ENCODE assay signal across 8 cellular contexts in the genomic region with DNA sequence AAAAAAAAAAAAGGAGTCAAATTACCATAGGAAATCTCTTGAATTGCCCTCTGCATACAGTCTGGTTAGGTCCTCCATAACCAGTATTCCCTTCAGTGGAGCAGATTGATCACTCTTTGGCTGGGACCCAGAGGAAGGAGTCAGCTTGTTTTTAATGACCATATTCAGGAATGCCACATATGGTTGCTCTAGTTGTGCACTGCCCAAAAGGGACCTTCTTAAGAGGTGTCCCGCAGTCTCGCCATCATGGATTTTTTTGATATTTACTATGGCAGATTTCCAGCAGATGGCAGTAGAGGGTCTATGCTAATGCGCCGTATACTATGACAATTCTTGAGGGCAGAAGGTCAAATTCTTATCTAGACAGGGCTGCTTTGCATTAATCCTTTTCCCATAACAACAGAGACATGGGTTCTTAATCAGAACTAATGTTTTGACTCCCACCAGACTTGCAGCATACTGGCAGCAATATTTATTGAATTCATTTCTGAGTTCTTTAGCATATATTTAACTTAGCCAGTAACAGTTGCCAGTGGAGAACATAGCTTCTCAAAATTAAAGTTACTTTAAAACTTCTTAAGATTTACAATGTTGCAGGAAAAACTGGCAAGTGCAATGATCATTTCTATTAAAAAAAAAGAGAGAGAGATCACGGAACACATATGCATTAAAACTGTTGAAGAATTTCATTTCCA. TPM values are rescaled to one million over a fixed set of nuclear protein-coding genes. Genes with fewer than 3 reads are reported as not detected.
DNase-seq lines count a peak whose midpoint lies in the region; ATAC-seq and TF ChIP-seq lines count a peak whose summit lies in the region.

No MANE protein-coding gene starts in this region.

- H3K27me3 ChIP-seq in AG04450 (ENCODE audit: control insufficient read depth, insufficient read depth, low read length): peaks cover 3% of the 10 kb centered on the region
- no peaks in the 10 kb centered on the region for H3K27me3 ChIP-seq in osteoblast (ENCODE audit: insufficient read depth, low read length)
- H3K27me3 ChIP-seq in aorta (ENCODE audit: control insufficient read depth in 1 of 2, insufficient read depth in 2 of 2, low read length in 1 of 2): no peaks in the 10 kb centered on the region

- H2AFZ ChIP-seq in OCI-LY7 (ENCODE audit: low read length) (no peak overlapping the region), osteoblast (ENCODE audit: low read length) (peak overlapping the region; percentile 77)

- H3K79me2 ChIP-seq in OCI-LY7 (ENCODE audit: insufficient read depth, low read depth, low read length) (no peaks in the 10 kb centered on the region), osteoblast (ENCODE audit: insufficient read depth, low read length) (no peaks in the 10 kb centered on the region)

- H3K36me3 ChIP-seq in OCI-LY7 (ENCODE audit: insufficient read depth, low read length): no peaks in the 10 kb centered on the region
- no peaks in the 10 kb centered on the region for H3K36me3 ChIP-seq in osteoblast (ENCODE audit: insufficient read depth, low read length)
- H3K36me3 ChIP-seq in aorta (ENCODE audit: control insufficient read depth in 1 of 2, insufficient read depth in 2 of 2, low read length in 1 of 2): no peaks in the 10 kb centered on the region

- H3K4me2 ChIP-seq in OCI-LY7 (ENCODE audit: low read length): no peak overlapping the region
- H3K4me2 ChIP-seq in osteoblast (ENCODE audit: insufficient read depth, low read length): peak overlapping the region; percentile 54

- POLR2A ChIA-PET in AG04450 (lab: Yijun Ruan, JAX): no interaction called here
- POLR2A ChIA-PET in OCI-LY7 (lab: Charles Lee): interaction anchor here (0.6 to 0.7 kb wide), 2 partner anchors 16 to 369 kb away, joined by 4 to 7 read pairs; no protein-coding TSS in a partner anchor

- no TSS peak for BruUV-seq in OCI-LY7 (replicated peaks; lab: Mats Ljungman, UMichigan)

- no peaks in the 10 kb centered on the region for H3K9me3 ChIP-seq in AG04450 (ENCODE audit: control insufficient read depth, insufficient read depth, low read length)
- no peaks in the 10 kb centered on the region for H3K9me3 ChIP-seq in OCI-LY7 (ENCODE audit: low read length)
- no peaks in the 10 kb centered on the region for H3K9me3 ChIP-seq in osteoblast (ENCODE audit: low read depth, low read length)
- peaks cover 2% of the 10 kb centered on the region for H3K9me3 ChIP-seq in aorta (ENCODE audit: control insufficient read depth, low read length)

- DNase-seq in AG04450 (ENCODE audit: low read depth, low spot score) (peak; percentile 8), HS-5 (ENCODE audit: low read depth) (peak; percentile 92), OCI-LY7 (ENCODE audit: low spot score) (peak; percentile 71), activated T-cell treated with anti-CD3 and anti-CD28 coated beads for 1 hour (ENCODE audit: low read depth) (peak; percentile 17), fibroblast of mammary gland (ENCODE audit: low read depth) (peak; percentile 66), osteoblast (ENCODE audit: insufficient read length, low spot score, missing footprints) (peak; percentile 76), aorta (no peak)

- no peak overlapping the region for H3K27ac ChIP-seq in AG04450 (ENCODE audit: low read depth, low read length)
- H3K27ac ChIP-seq in OCI-LY7 (ENCODE audit: low read depth, low read length, poor library complexity, severe bottlenecking): no peak overlapping the region
- no peak overlapping the region for H3K27ac ChIP-seq in osteoblast (ENCODE audit: low read depth, low read length)
- H3K27ac ChIP-seq in aorta (ENCODE audit: low read depth in 1 of 2, low read length in 2 of 2): no peak overlapping the region

- H3K4me1 ChIP-seq in OCI-LY7 (ENCODE audit: insufficient read depth, low read length, poor library complexity, severe bottlenecking) (no peaks in the 10 kb centered on the region), osteoblast (ENCODE audit: insufficient read depth, low read length) (peaks cover 3% of the 10 kb centered on the region), aorta (ENCODE audit: control insufficient read depth in 1 of 2, insufficient read depth in 2 of 2, low read length in 2 of 2) (no peaks in the 10 kb centered on the region)

- H3K9me2 ChIP-seq in OCI-LY7 (ENCODE audit: insufficient read depth, low read length): no peaks in the 10 kb centered on the region

- intact Hi-C loops in OCI-LY7 (cut with micrococcal nuclease; ENCODE audit: unreplicated experiment) (loop anchor here (1.0 to 10.0 kb wide), 3 partner anchors 106 to 422 kb away; no protein-coding TSS in a partner anchor), aorta (cut with DNase I) (no loop called here)

- H4K20me1 ChIP-seq in OCI-LY7 (ENCODE audit: insufficient read depth, low read length) (no peaks in the 10 kb centered on the region), osteoblast (ENCODE audit: insufficient read depth, low read length) (no peaks in the 10 kb centered on the region)

- H3K4me3 ChIP-seq in AG04450 (ENCODE audit: low read depth, low read length) (no peak overlapping the region), OCI-LY7 (ENCODE audit: low read depth, low read length, poor library complexity, severe bottlenecking) (no peak overlapping the region), fibroblast of mammary gland (ENCODE audit: control insufficient read depth, low read depth, low read length) (no peak overlapping the region), osteoblast (ENCODE audit: insufficient read depth, low read length) (no peak overlapping the region), aorta (ENCODE audit: low read length in 2 of 2) (no peak overlapping the region)

- 16 to 19% methylated on average over 5 of the region's 5 CpGs for WGBS in aorta, 2 donors

- TF ChIP-seq CTCF in AG04450 (IDR thresholded peaks at IDR 0.05; ENCODE audit: low read depth, low read length) (peak; percentile 83), OCI-LY7 (conservative IDR thresholded peaks at IDR 0.05; ENCODE audit: low read length) (peak; percentile 88), fibroblast of mammary gland (conservative IDR thresholded peaks at IDR 0.05; ENCODE audit: control insufficient read depth, insufficient read depth, low read depth, low read length) (peak; percentile 78), osteoblast (IDR thresholded peaks at IDR 0.05; ENCODE audit: extremely low read depth, low read depth, low read length) (peak; percentile 76)

- peak; percentile 81 for ATAC-seq in GM18517 (IDR thresholded peaks at IDR 0.05; ENCODE audit: unreplicated experiment)
- peak; percentile 38 for ATAC-seq in aorta (ENCODE audit: low FRiP score)

- CTCF ChIA-PET in AG04450 (lab: Charles Lee): interaction anchor here (0.6 to 2.2 kb wide), 26 partner anchors 10 to 1849 kb away, joined by 3 to 14 read pairs (median 5); partner anchors contain the start of genes COA5 and UNC50
- CTCF ChIA-PET in OCI-LY7 (lab: Charles Lee; ENCODE audit: unreplicated experiment): no interaction called here

RNA-seq across cellular contexts. Expression of gene INPP4A, which starts 31.8 kb away (rescaled TPM):
- 12.9 and 15.3 TPM in 2 replicates for polyA plus RNA-seq in AG04450 (2011; rRNA removed)
- polyA minus RNA-seq in AG04450 (2011; rRNA and poly(A)+ RNA removed): 34.5 and 47.9 TPM in 2 replicates
- 14.3 and 28.5 TPM in 2 replicates for total RNA-seq in OCI-LY7 (2014; rRNA removed; shearing (Covaris generic))
- 27.5 and 28.6 TPM in 2 replicates for total RNA-seq in OCI-LY7 (2022)
- 25.7 and 25.9 TPM in 2 replicates for total RNA-seq in osteoblast
- 10 to 100 TPM; 36.8 to 43.4 TPM for total RNA-seq in aorta
- 1 to 10 TPM; 2.9 to 5.9 TPM for polyA plus RNA-seq in aorta

Comparison
In these comparisons a context has a peak if more than half of its experiments do, and no peak if none do; other contexts are left out.
1. DNase-seq: peak in AG04450 (single experiment), HS-5 (single experiment), OCI-LY7 (single experiment), activated T-cell treated with anti-CD3 and anti-CD28 coated beads for 1 hour (single experiment), fibroblast of mammary gland (single experiment) and osteoblast (single experiment); none in aorta (0 of 2).
2. Peak in every context shown above with its lines, with median percentiles within 50 percentile points of each other: CTCF ChIP-seq.